In the genomic region with DNA sequence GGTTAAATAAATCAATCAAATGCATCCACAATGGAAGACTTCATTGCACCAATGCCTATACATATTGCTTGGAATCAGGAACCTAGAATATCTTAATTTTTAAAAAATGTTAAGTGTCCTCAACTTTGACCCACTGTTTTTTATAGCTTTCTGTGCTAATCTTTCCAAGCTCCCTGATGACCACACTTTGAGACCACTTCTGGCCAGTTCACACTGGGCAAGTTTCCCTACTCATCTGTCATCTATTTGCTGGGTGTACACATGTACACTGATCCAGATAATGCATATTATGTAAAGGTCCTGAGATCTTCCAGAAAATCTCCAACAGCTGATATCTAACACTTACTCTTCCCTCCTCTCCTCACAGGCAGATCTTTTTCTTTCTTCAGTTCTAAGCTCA, we compare ENCODE assay signal across 21 cellular contexts. TPM values are rescaled to one million over a fixed set of nuclear protein-coding genes. Genes with fewer than 3 reads are reported as not detected.
"Had no signal": no experiment of that assay in that cellular context is flagged by ENCODE, and none has a peak within 500 bp of the region (broad histone marks: within the 10 kb centered on the region; RNA-seq: fewer than 3 reads in every experiment).

No MANE protein-coding gene starts in this region.

- H3K9me3 Mint-ChIP-seq: activated naive CD8-positive, alpha-beta T cell treated with anti-CD3 and anti-CD28 coated beads, Interleukin-2, amount 10 ng/mL, durations not matched to agents 7 days and 5 days; T-helper 1 cell treated with Interleukin-12 subunit alpha and Interleukin-12 subunit beta and Interleukin-4 antibody, amounts not matched to agents 30 μg/mL and 1 μg/mL, for 36 hours had no signal

- H3K27ac ChIP-seq: psoas muscle, right atrium auricular region, thoracic aorta, upper lobe of right lung had no signal

- H3K4me3 ChIP-seq: mucosa of descending colon, psoas muscle, right atrium auricular region, thoracic aorta, upper lobe of right lung had no signal

- ATAC-seq: activated CD4-positive, alpha-beta T cell treated with anti-CD3 and anti-CD28 coated beads for 36 hours; activated T-cell treated with anti-CD3 and anti-CD28 coated beads, Interleukin-2, amount 50 U/mL, for 72 hours; mucosa of descending colon; psoas muscle; upper lobe of right lung; WTC11 had no signal

- H3K4me1 ChIP-seq: right atrium auricular region had no signal

- H3K36me3 ChIP-seq: right atrium auricular region, thoracic aorta, upper lobe of right lung had no signal

- H3K27ac Mint-ChIP-seq: activated CD4-positive, alpha-beta T cell treated with anti-CD3 and anti-CD28 coated beads for 36 hours; activated naive CD4-positive, alpha-beta T cell treated with anti-CD3 and anti-CD28 coated beads for 36 hours; activated naive CD8-positive, alpha-beta T cell treated with anti-CD3 and anti-CD28 coated beads, Interleukin-2, amount 10 ng/mL, durations not matched to agents 7 days and 5 days; activated T-cell treated with anti-CD3 and anti-CD28 coated beads, Interleukin-2, amount 50 U/mL, for 72 hours; T-helper 1 cell treated with Interleukin-12 subunit alpha and Interleukin-12 subunit beta and Interleukin-4 antibody, amounts not matched to agents 30 μg/mL and 1 μg/mL, for 36 hours; WTC11 had no signal

- DNase-seq: activated CD4-positive, alpha-beta T cell treated with anti-CD3 and anti-CD28 coated beads for 36 hours; activated CD4-positive, alpha-beta T cell treated with anti-CD3 and anti-CD28 coated beads, Interleukin-2, amount 50 U/mL, for 4 hours; activated effector memory CD4-positive, alpha-beta T cell treated with Interleukin-2 at 50 U/mL for 16 hours; activated naive CD4-positive, alpha-beta T cell treated with anti-CD3 and anti-CD28 coated beads for 36 hours; activated naive CD8-positive, alpha-beta T cell treated with anti-CD3 and anti-CD28 coated beads, Interleukin-2, amount 10 ng/mL, durations not matched to agents 7 days and 5 days; activated T-cell treated with anti-CD3 and anti-CD28 coated beads, Interleukin-2, amount 50 U/mL, for 72 hours; amniotic stem cell; effector CD4-positive, alpha-beta T cell; erythroblast; hippocampal formation; mesenchymal stem cell; mucosa of descending colon; psoas muscle; stimulated activated CD4-positive, alpha-beta T cell treated with anti-CD3 and anti-CD28 coated beads, Interleukin-12 subunit alpha, Interleukin-12 subunit beta, amount 100 ng/mL, for 4 hours; stimulated activated CD4-positive, alpha-beta T cell treated with anti-CD3 and anti-CD28 coated beads, Interleukin-4, amount 100 ng/mL, for 4 hours; T1000; upper lobe of right lung had no signal

- H3K9me3 ChIP-seq: upper lobe of right lung had no signal

- H3K27me3 ChIP-seq: right atrium auricular region, upper lobe of right lung had no signal

- H3K36me3 Mint-ChIP-seq: activated naive CD8-positive, alpha-beta T cell treated with anti-CD3 and anti-CD28 coated beads, Interleukin-2, amount 10 ng/mL, durations not matched to agents 7 days and 5 days; WTC11 had no signal

- H3K4me3 Mint-ChIP-seq: activated CD4-positive, alpha-beta T cell treated with anti-CD3 and anti-CD28 coated beads for 36 hours; activated naive CD4-positive, alpha-beta T cell treated with anti-CD3 and anti-CD28 coated beads for 36 hours; activated naive CD8-positive, alpha-beta T cell treated with anti-CD3 and anti-CD28 coated beads, Interleukin-2, amount 10 ng/mL, durations not matched to agents 7 days and 5 days; activated T-cell treated with anti-CD3 and anti-CD28 coated beads, Interleukin-2, amount 50 U/mL, for 72 hours; T-helper 1 cell treated with Interleukin-12 subunit alpha and Interleukin-12 subunit beta and Interleukin-4 antibody, amounts not matched to agents 30 μg/mL and 1 μg/mL, for 36 hours; WTC11 had no signal

RNA-seq across cellular contexts. Expression of a gene that starts 3.5 kb away (rescaled TPM):
- total RNA-seq: activated T-cell treated with anti-CD3 and anti-CD28 coated beads, Interleukin-2, amount 50 U/mL, for 72 hours had no signal
